ENCODE assay signal across 24 cellular contexts in the genomic region with DNA sequence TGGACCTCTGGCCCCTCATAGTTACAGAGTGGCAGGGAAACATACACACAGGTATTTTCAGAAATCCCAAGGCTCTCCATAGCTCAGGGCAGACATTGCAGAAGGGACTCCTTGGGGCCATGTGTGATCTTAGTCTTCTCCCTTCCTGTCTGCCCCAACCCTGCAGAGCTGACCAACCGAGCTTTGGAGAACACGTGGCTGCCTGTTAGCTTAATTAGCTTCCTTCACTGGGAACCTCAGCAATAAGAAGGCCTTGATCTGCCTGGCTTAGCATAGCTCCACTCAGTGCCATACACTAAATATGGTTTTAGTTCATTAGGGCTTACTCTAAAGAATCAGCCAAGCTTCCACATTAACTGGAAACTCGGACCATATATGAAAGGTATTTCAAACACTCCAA. TPM values are rescaled to one million over a fixed set of nuclear protein-coding genes. Genes with fewer than 3 reads are reported as not detected.
DNase-seq lines count a peak whose midpoint lies in the region; ATAC-seq and TF ChIP-seq lines count a peak whose summit lies in the region.
"Had no signal": no experiment of that assay in that cellular context is flagged by ENCODE, and none has a peak within 500 bp of the region (broad histone marks: within the 10 kb centered on the region; RNA-seq: fewer than 3 reads in every experiment).

No MANE protein-coding gene starts in this region.

- H2AK5ac ChIP-seq in neuronal stem cell (ENCODE audit: low read depth, low read length): no peak overlapping the region

- H4K8ac ChIP-seq in neuronal stem cell (ENCODE audit: low read depth, low read length): no peak overlapping the region

- H2BK15ac ChIP-seq in neuronal stem cell (ENCODE audit: low read length): no peak overlapping the region

- H3K4me2 ChIP-seq in KMS-11 (peak overlapping the region; percentile 64; the same call in 1 of the 2 replicates), neuronal stem cell (ENCODE audit: insufficient read depth, low read length, poor library complexity, severe bottlenecking) (no peak overlapping the region)
- H3K4me2 ChIP-seq: A549; BLaER1 treated with 17β-estradiol and CSF1 and Interleukin-3, amounts not matched to agents 10 nM and 100 nM had no signal

- H3K9me3 ChIP-seq in right atrium auricular region (no peaks in the 10 kb centered on the region), WERI-Rb-1 (ENCODE audit: severe bottlenecking) (peaks cover 2% of the 10 kb centered on the region), neuronal stem cell (replicated peaks in 1 of 2; ENCODE audit: control insufficient read depth in 2 of 2, insufficient read depth in 1 of 2, low read depth in 1 of 2, low read length in 2 of 2) (no peaks in the 10 kb centered on the region), tibial artery (no peaks in the 10 kb centered on the region)
- H3K9me3 ChIP-seq: A549; BE2C; BLaER1 treated with 17β-estradiol and CSF1 and Interleukin-3, amounts not matched to agents 10 nM and 100 nM had no signal

- H3K14ac ChIP-seq in neuronal stem cell (ENCODE audit: low read length): no peak overlapping the region

- H3K4me3 ChIP-seq in right atrium auricular region (no peak overlapping the region), KMS-11 (IDR thresholded peaks at IDR 0.05; ENCODE audit: insufficient read depth, low read depth, low read length) (no peak overlapping the region), WERI-Rb-1 (ENCODE audit: low read depth, low read length) (no peak overlapping the region), neuronal stem cell (ENCODE audit: low read length in 2 of 2) (no peak overlapping the region), tibial artery (no peak overlapping the region)
- H3K4me3 ChIP-seq: A549; BLaER1 treated with 17β-estradiol and CSF1 and Interleukin-3, amounts not matched to agents 10 nM and 100 nM had no signal

- H3K4me1 ChIP-seq in right atrium auricular region (no peaks in the 10 kb centered on the region), KMS-11 (ENCODE audit: low read depth, poor library complexity, severe bottlenecking) (peaks cover 54% of the 10 kb centered on the region), neuronal stem cell (ENCODE audit: control insufficient read depth in 2 of 2, insufficient read depth in 1 of 2, low read depth in 1 of 2, low read length in 2 of 2) (no peaks in the 10 kb centered on the region), tibial artery (no peaks in the 10 kb centered on the region)
- H3K4me1 ChIP-seq: A549; BE2C; BLaER1 treated with 17β-estradiol and CSF1 and Interleukin-3, amounts not matched to agents 10 nM and 100 nM had no signal

- TF ChIP-seq CTCF in right atrium auricular region (IDR thresholded peaks at IDR 0.05): no peak
- TF ChIP-seq CTCF in KMS-11 (conservative IDR thresholded peaks at IDR 0.05; ENCODE audit: low read depth, low read length): no peak
- no peak for TF ChIP-seq CTCF in WERI-Rb-1 (IDR thresholded peaks at IDR 0.05; ENCODE audit: low read depth, low read length)
- no peak for TF ChIP-seq CTCF in tibial artery (IDR thresholded peaks at IDR 0.05)

- H2BK5ac ChIP-seq in neuronal stem cell (ENCODE audit: low read length): no peak overlapping the region

- no CpG with 5 or more reads among the region's 3 CpGs for WGBS in neuronal stem cell (ENCODE audit: extremely low coverage in 2 of 2, insufficient read length in 2 of 2, insufficient replicate concordance in 1 of 2), 2 donors

- no peak overlapping the region for H3K4ac ChIP-seq in neuronal stem cell (ENCODE audit: low read length)

- no peak overlapping the region for H2BK120ac ChIP-seq in neuronal stem cell (ENCODE audit: low read depth, low read length)

- ATAC-seq in Right ventricle myocardium inferior: no peak
- no peak for ATAC-seq in stimulated activated naive CD8-positive, alpha-beta T cell treated with anti-CD3 and anti-CD28 coated beads, Interleukin-15, Interleukin-2, amounts not matched to agents 100 U/mL and 50 U/mL, for 24 hours
- ATAC-seq: A549 had no signal

- H2BK12ac ChIP-seq in neuronal stem cell (ENCODE audit: low read length): no peak overlapping the region

- no peak overlapping the region for H2AFZ ChIP-seq in KMS-11 (ENCODE audit: low read depth)
- H2AFZ ChIP-seq in neuronal stem cell (ENCODE audit: low read length): no peak overlapping the region

- H3K9ac ChIP-seq in KMS-11 (no peak overlapping the region), neuronal stem cell (ENCODE audit: low read depth, low read length, poor library complexity) (no peak overlapping the region)
- H3K9ac ChIP-seq: BLaER1 treated with 17β-estradiol and CSF1 and Interleukin-3, amounts not matched to agents 10 nM and 100 nM had no signal

- DNase-seq in right atrium auricular region (ENCODE audit: low spot score) (peak; percentile 28), Right ventricle myocardium inferior (ENCODE audit: missing footprints) (no peak), WERI-Rb-1 (peak; percentile 76), neuronal stem cell (ENCODE audit: low spot score) (no peak), SKM-1 (lab: John Stamatoyannopoulos, UW; ENCODE audit: unreplicated experiment) (no peak), tibial artery (no peak)
- DNase-seq in stimulated activated naive CD8-positive, alpha-beta T cell treated with anti-CD3 and anti-CD28 coated beads, Interleukin-15, Interleukin-2, amounts not matched to agents 100 U/mL and 50 U/mL, for 24 hours: no peak
- DNase-seq: 8988T; ACHN; AML-193; BE2C; CD4-positive, alpha-beta T cell; CD8-positive, alpha-beta memory T cell; DMS53; DMS79 treated with DMSO at 0.1 percent for 48 hours; GF-D8; GOT3; H7; HCEC 1CT had no signal

- H3K27me3 ChIP-seq in right atrium auricular region: no peaks in the 10 kb centered on the region
- H3K27me3 ChIP-seq in KMS-11 (ENCODE audit: insufficient read depth, low read depth): no peaks in the 10 kb centered on the region
- H3K27me3 ChIP-seq in WERI-Rb-1 (ENCODE audit: insufficient read depth, low read depth, severe bottlenecking): no peaks in the 10 kb centered on the region
- no peaks in the 10 kb centered on the region for H3K27me3 ChIP-seq in neuronal stem cell (ENCODE audit: control insufficient read depth in 3 of 3, insufficient read depth in 3 of 3, low read depth in 1 of 3, low read length in 3 of 3)
- H3K27me3 ChIP-seq in tibial artery: no peaks in the 10 kb centered on the region
- H3K27me3 ChIP-seq: BE2C; BLaER1 treated with 17β-estradiol and CSF1 and Interleukin-3, amounts not matched to agents 10 nM and 100 nM had no signal

- H3K23ac ChIP-seq in neuronal stem cell (ENCODE audit: low read depth, low read length, poor library complexity): no peak overlapping the region

- H3K79me2 ChIP-seq in KMS-11 (ENCODE audit: insufficient read depth, low read depth): no peaks in the 10 kb centered on the region

- no peak overlapping the region for H4K91ac ChIP-seq in neuronal stem cell (ENCODE audit: low read depth, low read length, poor library complexity)

- no peaks in the 10 kb centered on the region for H3K79me1 ChIP-seq in neuronal stem cell (ENCODE audit: low read depth, low read length)

- H3K27ac ChIP-seq in right atrium auricular region (no peak overlapping the region), KMS-11 (peak overlapping the region; percentile 90), WERI-Rb-1 (no peak overlapping the region), neuronal stem cell (replicated peaks; ENCODE audit: low read length) (no peak overlapping the region), tibial artery (no peak overlapping the region)
- H3K27ac ChIP-seq: A549; BLaER1 treated with 17β-estradiol and CSF1 and Interleukin-3, amounts not matched to agents 10 nM and 100 nM had no signal

- H4K20me1 ChIP-seq in KMS-11 (ENCODE audit: insufficient read depth): no peaks in the 10 kb centered on the region
- H4K20me1 ChIP-seq: BLaER1 treated with 17β-estradiol and CSF1 and Interleukin-3, amounts not matched to agents 10 nM and 100 nM had no signal

- no peaks in the 10 kb centered on the region for H3K36me3 ChIP-seq in right atrium auricular region
- H3K36me3 ChIP-seq in KMS-11 (ENCODE audit: insufficient read depth): no peaks in the 10 kb centered on the region
- H3K36me3 ChIP-seq in WERI-Rb-1: no peaks in the 10 kb centered on the region
- H3K36me3 ChIP-seq in neuronal stem cell (replicated peaks in 1 of 2; ENCODE audit: control insufficient read depth in 2 of 2, insufficient read depth in 2 of 2, low read length in 2 of 2): no peaks in the 10 kb centered on the region
- no peaks in the 10 kb centered on the region for H3K36me3 ChIP-seq in tibial artery
- H3K36me3 ChIP-seq: BE2C; BLaER1 treated with 17β-estradiol and CSF1 and Interleukin-3, amounts not matched to agents 10 nM and 100 nM had no signal

- intact Hi-C loops in Right ventricle myocardium inferior (cut with DNase I): no loop called here
- intact Hi-C loops in tibial artery (cut with DNase I; ENCODE audit: low total_unique reads): no loop called here

- H3K18ac ChIP-seq in neuronal stem cell (ENCODE audit: low read length): peak overlapping the region; percentile 42

RNA-seq across cellular contexts. Expression of a gene that starts 12.3 kb away (rescaled TPM):
- not detected for total RNA-seq in right atrium auricular region
- not detected for total RNA-seq in Right ventricle myocardium inferior
- not detected for polyA plus RNA-seq in neuronal stem cell (2013, experiment 1 of 2)
- not detected for polyA plus RNA-seq in neuronal stem cell (2013, experiment 2 of 2)
- total RNA-seq: CD4-positive, alpha-beta T cell; CD8-positive, alpha-beta memory T cell; G401; H7 had no signal
- polyA plus RNA-seq: A549; CD14-positive monocyte; CD8-positive, alpha-beta memory T cell had no signal

Comparison
In these comparisons a context has a peak if more than half of its experiments do, and no peak if none do; other contexts are left out.
1. DNase-seq: peak in right atrium auricular region (single experiment) and WERI-Rb-1 (single experiment); none in Right ventricle myocardium inferior (single experiment), neuronal stem cell (single experiment), SKM-1 (single experiment), tibial artery (0 of 2) and stimulated activated naive CD8-positive, alpha-beta T cell treated with anti-CD3 and anti-CD28 coated beads, Interleukin-15, Interleukin-2, amounts not matched to agents 100 U/mL and 50 U/mL, for 24 hours (single experiment).